18 cellular contexts compared by ENCODE assay signal in the genomic region with DNA sequence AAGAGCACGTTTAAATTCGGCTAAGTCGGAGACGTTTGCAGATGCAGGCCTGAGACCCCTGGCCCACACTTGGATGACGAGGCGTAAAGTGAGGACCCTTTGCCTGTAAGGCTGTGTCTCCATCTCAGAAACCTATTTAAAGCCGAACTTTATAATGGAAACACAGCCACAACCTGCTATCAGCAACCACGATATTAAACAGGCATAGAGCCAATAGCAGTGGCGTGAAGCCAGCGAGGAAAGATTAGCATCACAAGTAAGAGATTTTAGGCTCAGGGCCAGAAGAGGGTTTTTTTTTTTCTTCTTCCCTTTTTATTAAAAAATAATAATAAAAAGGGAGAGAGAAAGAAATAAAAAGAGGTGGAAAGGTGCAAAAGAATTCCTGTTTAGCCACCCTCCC.
DNase-seq lines count a peak whose midpoint lies in the region; ATAC-seq, FAIRE-seq and TF ChIP-seq lines count a peak whose summit lies in the region.
"Had no signal": no experiment of that assay in that cellular context is flagged by ENCODE, and none has a peak within 500 bp of the region (broad histone marks: within the 10 kb centered on the region; RNA-seq: fewer than 3 reads in every experiment).

No MANE protein-coding gene starts in this region.

- H3K9me3 Mint-ChIP-seq in Calu3 (ENCODE audit: low read depth, unreplicated experiment) (no peaks in the 10 kb centered on the region), astrocyte (ENCODE audit: unreplicated experiment) (peaks cover 2% of the 10 kb centered on the region)
- H3K9me3 Mint-ChIP-seq: activated naive CD4-positive, alpha-beta T cell treated with anti-CD3 and anti-CD28 coated beads for 36 hours had no signal

- H3K36me3 ChIP-seq in astrocyte (ENCODE audit: insufficient read depth, low read length): no peaks in the 10 kb centered on the region

- H3K9me3 ChIP-seq in astrocyte (ENCODE audit: insufficient read depth, low read depth, low read length): no peaks in the 10 kb centered on the region
- H3K9me3 ChIP-seq: mucosa of descending colon had no signal

- intact Hi-C loops in Calu3 (cut with micrococcal nuclease; ENCODE audit: unreplicated experiment): loop anchor here (10.0 kb wide), 2 partner anchors 82 to 132 kb away; no protein-coding TSS in a partner anchor

- H2AFZ ChIP-seq in astrocyte (ENCODE audit: low read depth, low read length): no peak overlapping the region

- no peak overlapping the region for H3K4me2 ChIP-seq in astrocyte (ENCODE audit: low read length)

- no peaks in the 10 kb centered on the region for H3K4me1 ChIP-seq in astrocyte (ENCODE audit: insufficient read depth, low read length)

- CTCF ChIA-PET in Calu3 (lab: Charles Lee): no interaction called here

- no peak overlapping the region for H3K27ac ChIP-seq in astrocyte (ENCODE audit: low read depth, low read length)
- H3K27ac ChIP-seq: RWPE1 had no signal

- no peaks in the 10 kb centered on the region for H3K79me2 ChIP-seq in astrocyte (ENCODE audit: insufficient read depth, low read length)

- H3K27me3 Mint-ChIP-seq in Calu3 (ENCODE audit: unreplicated experiment) (peaks cover under 1% of the 10 kb centered on the region), astrocyte (ENCODE audit: low read depth, unreplicated experiment) (no peaks in the 10 kb centered on the region)

- H3K4me3 ChIP-seq in astrocyte (ENCODE audit: insufficient read depth, low read depth, low read length): no peak overlapping the region
- H3K4me3 ChIP-seq: mucosa of descending colon had no signal

- no peak overlapping the region for H3K9ac ChIP-seq in astrocyte (ENCODE audit: low read length)

- H4K20me1 ChIP-seq in astrocyte (ENCODE audit: insufficient read depth, low read length): no peaks in the 10 kb centered on the region

- ATAC-seq in HG03139 (IDR thresholded peaks at IDR 0.05; ENCODE audit: unreplicated experiment): no peak
- ATAC-seq: mucosa of descending colon; stimulated activated naive CD8-positive, alpha-beta T cell treated with anti-CD3 and anti-CD28 coated beads, Interleukin-15, Interleukin-2, amounts not matched to agents 100 U/mL and 50 U/mL, for 24 hours had no signal

- no peak overlapping the region for H3K4me3 Mint-ChIP-seq in Calu3 (ENCODE audit: low read depth, unreplicated experiment)
- H3K4me3 Mint-ChIP-seq in astrocyte (ENCODE audit: unreplicated experiment): no peak overlapping the region
- H3K4me3 Mint-ChIP-seq: activated naive CD4-positive, alpha-beta T cell treated with anti-CD3 and anti-CD28 coated beads for 36 hours had no signal

- no peak for FAIRE-seq in astrocyte (lab: Jason Lieb, UNC)
- FAIRE-seq: colon, GM19239, H1 had no signal

- H3K27ac Mint-ChIP-seq in Calu3 (ENCODE audit: unreplicated experiment): no peak overlapping the region
- no peak overlapping the region for H3K27ac Mint-ChIP-seq in astrocyte (ENCODE audit: unreplicated experiment)
- H3K27ac Mint-ChIP-seq: activated naive CD4-positive, alpha-beta T cell treated with anti-CD3 and anti-CD28 coated beads for 36 hours had no signal

- DNase-seq in Calu3 (peak; percentile 47), NCI-H1092 treated with DMSO at 0.1 percent for 48 hours (lab: John Stamatoyannopoulos, UW) (peak; percentile 90), astrocyte (ENCODE audit: low read depth) (peak; percentile 19), iris pigment epithelial cell (ENCODE audit: low read depth) (peak; percentile 60), Kasumi-1 (lab: John Stamatoyannopoulos, UW) (no peak), midbrain (lab: John Stamatoyannopoulos, UW) (no peak), GDM1 (lab: John Stamatoyannopoulos, UW) (no peak)
- DNase-seq: activated naive CD4-positive, alpha-beta T cell treated with anti-CD3 and anti-CD28 coated beads for 36 hours; NCI-H524 treated with DMSO at 0.1 percent for 48 hours; retina; stimulated activated naive CD8-positive, alpha-beta T cell treated with anti-CD3 and anti-CD28 coated beads, Interleukin-15, Interleukin-2, amounts not matched to agents 100 U/mL and 50 U/mL, for 24 hours; T-helper 9 cell had no signal

- H3K36me3 Mint-ChIP-seq in Calu3 (ENCODE audit: insufficient read depth, unreplicated experiment) (no peaks in the 10 kb centered on the region), astrocyte (ENCODE audit: low read depth, unreplicated experiment) (no peaks in the 10 kb centered on the region)

- H3K27me3 ChIP-seq in astrocyte (ENCODE audit: insufficient read depth, low read length): no peaks in the 10 kb centered on the region

- H3K4me1 Mint-ChIP-seq in Calu3 (ENCODE audit: low read depth, unreplicated experiment) (peaks cover 28% of the 10 kb centered on the region), astrocyte (ENCODE audit: low read depth, unreplicated experiment) (peaks cover 6% of the 10 kb centered on the region)

- TF ChIP-seq CTCF in Calu3 (IDR thresholded peaks at IDR 0.05; ENCODE audit: unreplicated experiment): no peak
- no peak for TF ChIP-seq CTCF in astrocyte (IDR thresholded peaks at IDR 0.05; ENCODE audit: insufficient read depth, low read depth, low read length)

- no TSS peak for BruUV-seq in Calu3 (replicated peaks; lab: Mats Ljungman, UMichigan)

Comparison
In these comparisons a context has a peak if more than half of its experiments do, and no peak if none do; other contexts are left out.
1. DNase-seq: peak in Calu3 (single experiment), NCI-H1092 treated with DMSO at 0.1 percent for 48 hours (single experiment), astrocyte (single experiment) and iris pigment epithelial cell (single experiment); none in Kasumi-1 (0 of 2), midbrain (single experiment) and GDM1 (single experiment).